8 cellular contexts compared by ENCODE assay signal in the genomic region with DNA sequence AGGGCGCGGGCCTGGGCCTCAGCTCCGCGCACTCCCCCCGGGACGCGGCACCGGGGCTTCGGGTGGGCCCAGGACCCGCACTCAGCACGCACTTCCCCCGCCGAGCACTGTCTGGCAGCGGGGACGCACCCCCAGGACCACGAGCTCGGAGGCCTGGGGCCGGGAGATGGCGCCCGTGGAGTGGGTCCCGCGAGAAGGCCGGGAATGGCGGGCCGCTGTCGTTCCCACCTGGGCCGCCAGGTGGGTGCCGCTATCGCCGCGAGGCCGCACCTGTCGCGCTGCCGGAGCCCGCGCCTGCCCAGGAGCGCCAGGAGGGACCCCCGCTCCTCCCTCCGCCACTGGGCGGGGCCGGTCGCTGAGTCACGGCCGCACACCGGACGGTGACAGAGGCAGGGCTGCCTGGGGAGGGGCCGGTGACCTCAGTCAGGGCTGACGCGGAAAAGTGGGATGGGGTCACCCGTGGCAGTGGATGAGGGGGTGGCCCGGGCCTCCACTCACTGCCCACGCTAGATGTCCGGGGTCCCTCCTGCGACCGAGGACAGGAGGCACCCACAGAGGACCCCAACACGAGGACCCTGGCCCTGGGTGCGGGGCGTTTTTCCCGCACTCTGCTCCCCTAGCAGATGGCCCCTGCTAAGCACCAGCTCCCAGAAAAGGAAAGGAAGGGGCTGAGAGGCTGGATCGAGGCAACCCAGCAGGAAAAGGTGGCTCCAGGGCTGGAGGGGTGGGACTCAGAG. TPM values are rescaled to one million over a fixed set of nuclear protein-coding genes. Genes with fewer than 3 reads are reported as not detected.
DNase-seq lines count a peak whose midpoint lies in the region; ATAC-seq and TF ChIP-seq lines count a peak whose summit lies in the region.

No MANE protein-coding gene starts in this region.

- no peaks in the 10 kb centered on the region for H3K9me3 ChIP-seq in body of pancreas

- peak overlapping the region; percentile 13 to 53 for H3K4me3 ChIP-seq in body of pancreas

- intact Hi-C loops in body of pancreas (cut with DNase I) = no loop called here

- ATAC-seq in body of pancreas (peak; percentile 75), GM21576 (IDR thresholded peaks at IDR 0.05; ENCODE audit: unreplicated experiment) (no peak), GM18873 (IDR thresholded peaks at IDR 0.05; ENCODE audit: low FRiP score, unreplicated experiment) (no peak)

- peak; percentile 69 to 93 (median 81) for TF ChIP-seq CTCF in body of pancreas (IDR thresholded peaks at IDR 0.05)

- no peaks in the 10 kb centered on the region for H3K27me3 ChIP-seq in body of pancreas

- 6% methylated on average over 48 of the region's 61 CpGs; no CpG with 5 or more reads in 1 of the 2 donors for WGBS in body of pancreas, 2 donors

- peak; percentile 69 to 80 for DNase-seq in NCI-H2081 (lab: John Stamatoyannopoulos, UW)
- DNase-seq in NCI-H2081 treated with DMSO at 0.1 percent for 48 hours (lab: John Stamatoyannopoulos, UW) = no peak
- DNase-seq in SW480 (ENCODE audit: low spot score) = peak; percentile 85
- DNase-seq in body of pancreas = peak; percentile 82 to 89 (median 86)
- DNase-seq in kidney glomerular epithelial cell (lab: John Stamatoyannopoulos, UW) = peak; percentile 25
- DNase-seq in stimulated activated CD8-positive, alpha-beta memory T cell treated with anti-CD3 and anti-CD28 coated beads, Interleukin-12 subunit alpha, Interleukin-12 subunit beta, amount 100 ng/mL, for 4 hours (ENCODE audit: low read depth) = peak; percentile 59

- H3K27ac ChIP-seq in body of pancreas = peak overlapping the region; percentile 72 to 85 (median 78)

- no peaks in the 10 kb centered on the region for H3K36me3 ChIP-seq in body of pancreas (replicated peaks in 1 of 2; ENCODE audit: insufficient read depth in 1 of 2, low read depth in 2 of 2)

- H3K4me1 ChIP-seq in body of pancreas = peaks cover 48% of the 10 kb centered on the region

- TF ChIP-seq POLR2A in body of pancreas (IDR thresholded peaks at IDR 0.05) = peak; percentile 32 to 48 (median 44)

RNA-seq across cellular contexts. Expression of gene ACTG1, which starts 6.9 kb away (rescaled TPM):
- 1,000 to 10,000 TPM; 1,634 to 1,790 TPM for total RNA-seq in body of pancreas

RNA-seq across cellular contexts. Expression of gene FSCN2, which starts 8.7 kb away (rescaled TPM):
- 10 to 100 TPM in 1 of 2 donors, 1 to 10 TPM in 1; 7.0 to 13.5 TPM for total RNA-seq in body of pancreas

RNA-seq across cellular contexts. Expression of gene FAAP100, which starts 32.7 kb away (rescaled TPM):
- 10 to 100 TPM; 27.8 to 50.4 TPM for total RNA-seq in body of pancreas
